18 cellular contexts compared by ENCODE assay signal in the genomic region with DNA sequence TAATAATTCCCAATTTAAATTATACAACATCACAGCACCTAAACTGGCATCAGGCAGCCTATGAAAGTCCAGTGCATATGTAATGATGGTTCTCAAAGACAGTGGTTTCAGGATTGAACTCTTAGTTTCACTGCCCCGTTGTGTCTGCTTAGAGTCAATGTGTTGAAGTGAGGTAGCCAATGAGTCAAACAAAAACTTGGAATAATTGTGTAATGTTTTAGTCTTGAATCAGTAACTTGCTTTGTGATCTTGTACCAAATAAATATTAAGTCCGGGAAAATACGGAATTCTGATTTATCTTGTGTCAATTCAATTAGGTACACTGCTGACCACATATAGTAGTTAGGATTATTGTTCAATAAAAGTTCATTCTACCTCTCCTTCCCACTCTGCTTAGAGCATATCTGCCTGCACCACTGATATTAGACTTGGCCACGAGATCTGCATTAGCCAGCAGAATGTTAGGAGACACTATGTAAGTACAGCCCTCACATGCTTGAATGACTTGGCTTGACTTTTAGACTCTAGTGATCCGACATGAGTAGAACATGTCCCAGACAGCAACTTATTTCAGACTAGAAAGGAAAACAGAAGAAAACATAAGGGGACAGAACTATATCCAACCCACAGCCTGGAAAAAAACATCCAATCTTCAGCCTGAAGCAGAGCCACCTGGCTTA.
DNase-seq lines count a peak whose midpoint lies in the region; FAIRE-seq and TF ChIP-seq lines count a peak whose summit lies in the region.
"Had no signal": no experiment of that assay in that cellular context is flagged by ENCODE, and none has a peak within 500 bp of the region (broad histone marks: within the 10 kb centered on the region; RNA-seq: fewer than 3 reads in every experiment).

No MANE protein-coding gene starts in this region.

- H3K4me3 ChIP-seq in fibroblast of mammary gland (ENCODE audit: control insufficient read depth, low read depth, low read length) (no peak overlapping the region), thyroid gland (replicated peaks in 1 of 3) (no peak overlapping the region), mammary epithelial cell (replicated peaks in 1 of 3; ENCODE audit: insufficient read depth in 1 of 3, low read depth in 2 of 3, low read length in 3 of 3) (no peak overlapping the region)

- no peaks in the 10 kb centered on the region for H4K20me1 ChIP-seq in mammary epithelial cell (ENCODE audit: insufficient read depth, low read length)

- H3K9me3 ChIP-seq in thyroid gland (no peaks in the 10 kb centered on the region), mammary epithelial cell (replicated peaks; ENCODE audit: insufficient read depth, low read length) (peaks cover 7% of the 10 kb centered on the region)
- H3K9me3 ChIP-seq: BE2C had no signal

- DNase-seq in H54 (ENCODE audit: insufficient read length, low spot score) = no peak
- peak; percentile 4 for DNase-seq in MV-4-11 (lab: John Stamatoyannopoulos, UW)
- DNase-seq in fibroblast of mammary gland (ENCODE audit: low read depth) = peak; percentile 59
- peak; percentile 25 to 43 for DNase-seq in thyroid gland
- DNase-seq in AG20443 (ENCODE audit: low spot score) = no peak
- no peak for DNase-seq in mammary epithelial cell
- DNase-seq in activated T-cell treated with anti-CD3 and anti-CD28 coated beads, Interleukin-2, amount 50 U/mL, for 1 hour = no peak
- DNase-seq: BE2C; C1 segment of cervical spinal cord; CD4-positive, CD25-positive, alpha-beta regulatory T cell; CD8-positive, alpha-beta memory T cell; COR-L47; DMS 273 treated with DMSO at 0.1 percent for 48 hours; DMS53; DND-41; EL; HFFc6 had no signal

- H3K27ac ChIP-seq in thyroid gland (peak overlapping the region; percentile 54 to 73 (median 57)), mammary epithelial cell (ENCODE audit: insufficient read depth, low read depth, low read length) (no peak overlapping the region)

- in situ Hi-C loops in mammary epithelial cell (cut with MboI; ENCODE audit: low sequenced_read_pairs in 2 of 2) = no loop called here

- H3K36me3 ChIP-seq in thyroid gland (no peaks in the 10 kb centered on the region), mammary epithelial cell (ENCODE audit: insufficient read depth, low read length) (no peaks in the 10 kb centered on the region)
- H3K36me3 ChIP-seq: BE2C had no signal

- peaks cover 14 to 17% of the 10 kb centered on the region in 2 donors for H3K4me1 ChIP-seq in thyroid gland
- H3K4me1 ChIP-seq in mammary epithelial cell (ENCODE audit: insufficient read depth, low read length) = no peaks in the 10 kb centered on the region
- H3K4me1 ChIP-seq: BE2C had no signal

- intact Hi-C loops in thyroid gland (cut with DNase I) = no loop called here
- intact Hi-C loops in mammary epithelial cell (cut with micrococcal nuclease) = no loop called here

- 51 to 59% methylated on average over 5 of the region's 5 CpGs for WGBS in thyroid gland, 2 donors
- 81% methylated on average over 5 of the region's 5 CpGs for WGBS in mammary epithelial cell (ENCODE audit: low coverage, missing lambda C conversion rate)

- FAIRE-seq in H54 (lab: Jason Lieb, UNC) = peak; percentile 62
- FAIRE-seq: GM19239 had no signal

- CTCF ChIA-PET in mammary epithelial cell (lab: Charles Lee; ENCODE audit: low non-redundant PET) = no interaction called here

- no peak overlapping the region for H3K9ac ChIP-seq in mammary epithelial cell (ENCODE audit: insufficient read depth, low read length)

- TF ChIP-seq POLR2A in H54 (IDR thresholded peaks at IDR 0.05; ENCODE audit: low read depth, low read length) (no peak), thyroid gland (IDR thresholded peaks at IDR 0.05) (no peak)

- H3K79me2 ChIP-seq in mammary epithelial cell (ENCODE audit: insufficient read depth, low read length) = no peaks in the 10 kb centered on the region

- BruUV-seq in mammary epithelial cell (replicated peaks; lab: Mats Ljungman, UMichigan) = no TSS peak

- TF ChIP-seq CTCF in fibroblast of mammary gland (conservative IDR thresholded peaks at IDR 0.05; ENCODE audit: control insufficient read depth, insufficient read depth, low read depth, low read length) (no peak), thyroid gland (IDR thresholded peaks at IDR 0.05) (peak in 1 of 6 experiments; percentile 2), mammary epithelial cell (conservative IDR thresholded peaks at IDR 0.05 in 1 of 2, IDR thresholded peaks at IDR 0.05 in 1 of 2; ENCODE audit: extremely low read depth in 1 of 2, insufficient read depth in 1 of 2, low read depth in 1 of 2, low read length in 2 of 2) (no peak)

- H3K4me2 ChIP-seq in mammary epithelial cell (ENCODE audit: insufficient read depth, low read depth, low read length) = no peak overlapping the region

- H3K27me3 ChIP-seq in thyroid gland = no peaks in the 10 kb centered on the region
- H3K27me3 ChIP-seq in mammary epithelial cell (ENCODE audit: insufficient read depth, low read length) = no peaks in the 10 kb centered on the region
- H3K27me3 ChIP-seq: BE2C had no signal

- H2AFZ ChIP-seq in mammary epithelial cell (ENCODE audit: low read depth, low read length) = no peak overlapping the region

- dilution Hi-C loops in mammary epithelial cell (cut with HindIII; ENCODE audit: low sequenced_read_pairs) = no loop called here

Comparison
In these comparisons a context has a peak if more than half of its experiments do, and no peak if none do; other contexts are left out.
1. DNase-seq: peak in MV-4-11 (single experiment), fibroblast of mammary gland (single experiment) and thyroid gland (2 of 2); none in H54 (single experiment), AG20443 (single experiment), mammary epithelial cell (single experiment) and activated T-cell treated with anti-CD3 and anti-CD28 coated beads, Interleukin-2, amount 50 U/mL, for 1 hour (single experiment).